16 cellular contexts compared by ENCODE assay signal in genomic region chrX:52650676-52651075, GRCh38. TPM values are rescaled to one million over a fixed set of nuclear protein-coding genes. Genes with fewer than 3 reads are reported as not detected.
"Had no signal": no experiment of that assay in that cellular context is flagged by ENCODE, and none has a peak within 500 bp of the region (broad histone marks: within the 10 kb centered on the region; RNA-seq: fewer than 3 reads in every experiment).

No MANE protein-coding gene starts in this region.

RNA-seq across cellular contexts. Expression of gene SSX7, which starts 4.0 kb away (rescaled TPM):
- total RNA-seq: activated B cell treated with CpG ODN at 0.5 μM for 24 hours; activated CD4-positive, alpha-beta memory T cell treated with anti-CD3 and anti-CD28 coated beads for 36 hours; activated CD4-positive, alpha-beta T cell treated with anti-CD3 and anti-CD28 coated beads, Interleukin-2, amount 10 ng/mL, durations not matched to agents 24 days and 14 days; activated CD8-positive, alpha-beta memory T cell treated with anti-CD3 and anti-CD28 coated beads for 36 hours; activated CD8-positive, alpha-beta T cell treated with anti-CD3 and anti-CD28 coated beads for 36 hours; activated naive CD4-positive, alpha-beta T cell treated with anti-CD3 and anti-CD28 coated beads for 36 hours; activated naive CD4-positive, alpha-beta T cell treated with anti-CD3 and anti-CD28 coated beads, Interleukin-2, amount 50 U/mL, for 72 hours; activated naive CD8-positive, alpha-beta T cell treated with anti-CD3 and anti-CD28 coated beads for 36 hours; activated T-cell treated with anti-CD3 and anti-CD28 coated beads, Interleukin-2, amount 50 U/mL, for 4 hours; activated T-cell treated with anti-CD3 and anti-CD28 coated beads, Interleukin-2, amount 50 U/mL, for 72 hours; activated T-helper 1 cell treated with anti-CD3 and anti-CD28 coated beads, Interleukin-12 subunit alpha, Interleukin-12 subunit beta, Interleukin-2, Interleukin-4 antibody, amounts not matched to agents 30 ng/mL and 10 ng/mL and 1 ng/mL, durations not matched to agents 14 hours and 24 hours and 36 hours; activated T-helper 17 cell treated with anti-CD3 and anti-CD28 coated beads, Interleukin-2, amount 50 U/mL, for 72 hours; adrenal gland; aorta; bronchial epithelial cell; cardiac muscle cell had no signal

RNA-seq across cellular contexts. Expression of gene SSX2, which starts 56.3 kb away (rescaled TPM):
- total RNA-seq: activated B cell treated with CpG ODN at 0.5 μM for 24 hours; activated CD4-positive, alpha-beta memory T cell treated with anti-CD3 and anti-CD28 coated beads for 36 hours; activated CD4-positive, alpha-beta T cell treated with anti-CD3 and anti-CD28 coated beads, Interleukin-2, amount 10 ng/mL, durations not matched to agents 24 days and 14 days; activated CD8-positive, alpha-beta memory T cell treated with anti-CD3 and anti-CD28 coated beads for 36 hours; activated CD8-positive, alpha-beta T cell treated with anti-CD3 and anti-CD28 coated beads for 36 hours; activated naive CD4-positive, alpha-beta T cell treated with anti-CD3 and anti-CD28 coated beads for 36 hours; activated naive CD4-positive, alpha-beta T cell treated with anti-CD3 and anti-CD28 coated beads, Interleukin-2, amount 50 U/mL, for 72 hours; activated naive CD8-positive, alpha-beta T cell treated with anti-CD3 and anti-CD28 coated beads for 36 hours; activated T-cell treated with anti-CD3 and anti-CD28 coated beads, Interleukin-2, amount 50 U/mL, for 72 hours; activated T-helper 1 cell treated with anti-CD3 and anti-CD28 coated beads, Interleukin-12 subunit alpha, Interleukin-12 subunit beta, Interleukin-2, Interleukin-4 antibody, amounts not matched to agents 30 ng/mL and 10 ng/mL and 1 ng/mL, durations not matched to agents 14 hours and 24 hours and 36 hours; activated T-helper 17 cell treated with anti-CD3 and anti-CD28 coated beads, Interleukin-2, amount 50 U/mL, for 72 hours; adrenal gland; aorta; bronchial epithelial cell; cardiac muscle cell had no signal
